ENCODE assay signal across 8 cellular contexts in genomic region chr2:60550984-60551240, GRCh38. TPM values are rescaled to one million over a fixed set of nuclear protein-coding genes. Genes with fewer than 3 reads are reported as not detected.
DNase-seq lines count a peak whose midpoint lies in the region; ATAC-seq, FAIRE-seq and TF ChIP-seq lines count a peak whose summit lies in the region.

No MANE protein-coding gene starts in this region.

- CTCF ChIA-PET in A549 (lab: Yijun Ruan, JAX), result interaction anchor here (0.6 to 2.6 kb wide), 8 partner anchors 10 to 1980 kb away, joined by 3 to 37 read pairs (median 6); no protein-coding TSS in a partner anchor
- CTCF ChIA-PET in HEK293 (lab: Yijun Ruan, JAX), result interaction anchor here (0.6 to 1.7 kb wide), 4 partner anchors 14 to 484 kb away, joined by 3 to 5 read pairs (median 4); no protein-coding TSS in a partner anchor
- CTCF ChIA-PET in activated CD4-positive, alpha-beta memory T cell treated with anti-CD3 and anti-CD28 coated beads for 36 hours (lab: Charles Lee), result interaction anchor here (1.1 to 3.1 kb wide), 3 partner anchors 10 to 1526 kb away, joined by 4 to 22 read pairs (median 5); no protein-coding TSS in a partner anchor

- H3K27me3 Mint-ChIP-seq in activated CD4-positive, alpha-beta memory T cell treated with anti-CD3 and anti-CD28 coated beads for 36 hours, result peaks cover 64% of the 10 kb centered on the region

- in situ Hi-C loops in brain microvascular endothelial cell (cut with HindIII; ENCODE audit: low pct_ligation_motif_present, low sequenced_read_pairs), result no loop called here

- no peaks in the 10 kb centered on the region for H3K36me3 Mint-ChIP-seq in activated CD4-positive, alpha-beta memory T cell treated with anti-CD3 and anti-CD28 coated beads for 36 hours

- no peak overlapping the region for H3K27ac ChIP-seq in A549
- H3K27ac ChIP-seq in HEK293 (ENCODE audit: extremely low read depth, low read depth, low read length), result peak overlapping the region; percentile 99
- H3K27ac ChIP-seq in brain microvascular endothelial cell, result no peak overlapping the region

- H3K9ac ChIP-seq in mucosa of stomach (ENCODE audit: low read length), result peak overlapping the region; percentile 47

- H3K4me1 ChIP-seq in A549 (peaks cover 35% of the 10 kb centered on the region), HEK293 (ENCODE audit: control insufficient read depth, insufficient read depth, low read length) (peaks cover 19% of the 10 kb centered on the region), mucosa of stomach (ENCODE audit: control insufficient read depth, insufficient read depth, low read length) (peaks cover 18% of the 10 kb centered on the region)

- H3K4me2 ChIP-seq in A549, result peak overlapping the region; percentile 99

- 49% methylated on average over 5 of the region's 9 CpGs for WGBS in A549 (ENCODE audit: missing lambda C conversion rate)

- ATAC-seq in A549 (no peak), GM18519 (IDR thresholded peaks at IDR 0.05; ENCODE audit: low FRiP score, unreplicated experiment) (no peak)

- no peaks in the 10 kb centered on the region for H3K9me3 Mint-ChIP-seq in activated CD4-positive, alpha-beta memory T cell treated with anti-CD3 and anti-CD28 coated beads for 36 hours

- intact Hi-C loops in activated CD4-positive, alpha-beta memory T cell treated with anti-CD3 and anti-CD28 coated beads for 36 hours (cut with micrococcal nuclease), result loop anchor here (2.0 to 10.0 kb wide), 3 partner anchors 1250 to 1979 kb away; no protein-coding TSS in a partner anchor

- TF ChIP-seq CTCF in A549 (IDR thresholded peaks at IDR 0.05) (no peak), HEK293 (tag by site-specific recombination; IDR thresholded peaks at IDR 0.05) (no peak), brain microvascular endothelial cell (IDR thresholded peaks at IDR 0.05; ENCODE audit: low read depth, low read length, missing control alignments) (no peak)

- no peaks in the 10 kb centered on the region for H3K27me3 ChIP-seq in brain microvascular endothelial cell (replicated peaks)
- H3K27me3 ChIP-seq in mucosa of stomach (ENCODE audit: control insufficient read depth, insufficient read depth, low read length), result peaks cover 32% of the 10 kb centered on the region

- DNase-seq in A549 (ENCODE audit: low read depth in 1 of 2, low spot score in 1 of 2), result no peak
- no peak for DNase-seq in brain microvascular endothelial cell
- DNase-seq in activated CD4-positive, alpha-beta memory T cell treated with anti-CD3 and anti-CD28 coated beads for 36 hours, result no peak
- DNase-seq in nucleus accumbens (lab: John Stamatoyannopoulos, UW), result no peak
- no peak for DNase-seq in NCI-H1930 (lab: John Stamatoyannopoulos, UW)

- no peak overlapping the region for H3K4me3 Mint-ChIP-seq in activated CD4-positive, alpha-beta memory T cell treated with anti-CD3 and anti-CD28 coated beads for 36 hours

- TF ChIP-seq RAD21 in A549 (conservative IDR thresholded peaks at IDR 0.05 in 1 of 2, IDR thresholded peaks at IDR 0.05 in 1 of 2), result no peak

- H3K4me3 ChIP-seq in A549, result peak overlapping the region; percentile 63; the same call in 2 of the 3 replicates
- peak overlapping the region; percentile 77 for H3K4me3 ChIP-seq in HEK293 (ENCODE audit: low read depth, low read length)
- H3K4me3 ChIP-seq in brain microvascular endothelial cell (ENCODE audit: low read depth, low read length), result peak overlapping the region; percentile 86
- H3K4me3 ChIP-seq in mucosa of stomach (ENCODE audit: low read length), result peak overlapping the region; percentile 14

- TF ChIP-seq POLR2A in A549 (IDR thresholded peaks at IDR 0.05; ENCODE audit: low read length), result no peak

- H3K9me3 ChIP-seq in A549, result no peaks in the 10 kb centered on the region
- no peaks in the 10 kb centered on the region for H3K9me3 ChIP-seq in HEK293 (ENCODE audit: control insufficient read depth, insufficient read depth, low read depth, low read length)
- no peaks in the 10 kb centered on the region for H3K9me3 ChIP-seq in mucosa of stomach (ENCODE audit: control insufficient read depth, low read length)

- POLR2A ChIA-PET in A549 (lab: Yijun Ruan, JAX), result no interaction called here
- POLR2A ChIA-PET in HEK293 (lab: Yijun Ruan, JAX), result interaction anchor here (1.1 to 2.5 kb wide), 6 partner anchors 10 to 103 kb away, joined by 3 to 12 read pairs (median 6); no protein-coding TSS in a partner anchor
- POLR2A ChIA-PET in activated CD4-positive, alpha-beta memory T cell treated with anti-CD3 and anti-CD28 coated beads for 36 hours (lab: Charles Lee), result no interaction called here

- no peak for TF ChIP-seq EP300 in A549 (IDR thresholded peaks at IDR 0.05)

- no peak for FAIRE-seq in A549 (lab: Jason Lieb, UNC)

- H3K27ac Mint-ChIP-seq in activated CD4-positive, alpha-beta memory T cell treated with anti-CD3 and anti-CD28 coated beads for 36 hours, result no peak overlapping the region

- peaks cover 39% of the 10 kb centered on the region for H3K4me1 Mint-ChIP-seq in activated CD4-positive, alpha-beta memory T cell treated with anti-CD3 and anti-CD28 coated beads for 36 hours (ENCODE audit: low read depth)

- peaks cover 0 to 4% of the 10 kb centered on the region in 2 experiments; a peak in 1 of 3 replicates for H3K36me3 ChIP-seq in HEK293 (ENCODE audit: control insufficient read depth in 2 of 2, insufficient read depth in 1 of 2, low read length in 2 of 2)
- no peaks in the 10 kb centered on the region for H3K36me3 ChIP-seq in brain microvascular endothelial cell (replicated peaks)
- H3K36me3 ChIP-seq in mucosa of stomach (ENCODE audit: control insufficient read depth, insufficient read depth, low read length), result no peaks in the 10 kb centered on the region

TF ChIP-seq in A549, 52 proteins besides CTCF, POLR2A, EP300 and RAD21:
- TF ChIP-seq CBX2 (IDR thresholded peaks at IDR 0.05; ENCODE audit: borderline replicate concordance, low read depth) (no peak), HOXB5 (CRISPR knock-in tag; IDR thresholded peaks at IDR 0.05) (no peak), PBX3 (IDR thresholded peaks at IDR 0.05) (no peak), EHF (CRISPR knock-in tag; IDR thresholded peaks at IDR 0.05) (no peak), SREBF2 (IDR thresholded peaks at IDR 0.05) (no peak)

TF ChIP-seq in HEK293, 187 proteins besides CTCF, POLR2A, EP300 and RAD21 (continues in another document):
- TF ChIP-seq ZNF624 (tag by site-specific recombination; IDR thresholded peaks at IDR 0.05), result no peak
- TF ChIP-seq PRDM10 (tag by site-specific recombination; IDR thresholded peaks at IDR 0.05), result peak; percentile 66
- no peak for TF ChIP-seq ZNF580 (tag by site-specific recombination; IDR thresholded peaks at IDR 0.05)
- no peak for TF ChIP-seq ZNF354C (tag by site-specific recombination; IDR thresholded peaks at IDR 0.05; ENCODE audit: borderline replicate concordance, low read depth)
- TF ChIP-seq KLF10 (tag by site-specific recombination; IDR thresholded peaks at IDR 0.05), result no peak
- no peak for TF ChIP-seq HOXD13 (CRISPR knock-in tag; IDR thresholded peaks at IDR 0.05; ENCODE audit: borderline replicate concordance)
- no peak for TF ChIP-seq ELK4 (IDR thresholded peaks at IDR 0.05; ENCODE audit: borderline replicate concordance, low read depth, low read length)
- no peak for TF ChIP-seq ZSCAN23 (tag by site-specific recombination; IDR thresholded peaks at IDR 0.05)
- no peak for TF ChIP-seq ZNF701 (tag by site-specific recombination; IDR thresholded peaks at IDR 0.05)

RNA-seq across cellular contexts. Expression of gene BCL11A, which starts 2.5 kb away (rescaled TPM):
- polyA plus RNA-seq in A549 (2011; rRNA removed), result 0.12 and 0.13 TPM in 2 replicates
- polyA plus RNA-seq in A549 (2012; cell fraction: cytosol; rRNA removed), result 0.03 TPM in 2 replicates
- 0.01 and 0.02 TPM in 2 replicates for polyA plus RNA-seq in A549 (2012; cell fraction: nucleus; rRNA removed)
- polyA plus RNA-seq in A549 (2017; fragmentation: RNase III; extraction: RNeasy Plus Mini Kit Qiagen cat#74134 plus additional on column Dnase treatment), result 0.04 to 0.12 TPM in 2 of 3 replicates, not detected in the other
- polyA minus RNA-seq in A549 (2011; rRNA and poly(A)+ RNA removed), result 0.10 and 0.41 TPM in 2 replicates
- not detected for total RNA-seq in activated CD4-positive, alpha-beta memory T cell treated with anti-CD3 and anti-CD28 coated beads for 36 hours

Comparison
In these comparisons a context has a peak if more than half of its experiments do, and no peak if none do; other contexts are left out.
1. H3K4me3 ChIP-seq: peak in every context shown above with its lines; median percentile 86 in brain microvascular endothelial cell; 77 in HEK293; 63 in A549; 14 in mucosa of stomach.